Comparison of ENCODE assay signal across 8 cellular contexts in genomic region chr15:78808550-78808949, GRCh38. TPM values are rescaled to one million over a fixed set of nuclear protein-coding genes. Genes with fewer than 3 reads are reported as not detected.
A peak's percentile ranks its signal among the peaks of the same experiment; 100 is the strongest.
DNase-seq lines count a peak whose midpoint lies in the region; ATAC-seq, FAIRE-seq and TF ChIP-seq lines count a peak whose summit lies in the region.

No MANE protein-coding gene starts in this region.

- H3K79me2 ChIP-seq in Karpas-422 (ENCODE audit: low read length) = no peaks in the 10 kb centered on the region

- intact Hi-C loops in activated T-helper 2 cell treated with anti-CD3 and anti-CD28 coated beads, Interferon-gamma antibody, Interleukin-2, Interleukin-4, amounts not matched to agents 10 μg/mL and 5 μg/mL and 100 μg/mL, durations not matched to agents 14 hours and 24 hours and 36 hours (cut with micrococcal nuclease) = loop anchor here (2.0 kb wide), 1 partner anchor 52 kb away; no protein-coding TSS in a partner anchor
- intact Hi-C loops in kidney (cut with DNase I) = no loop called here

- H3K27me3 ChIP-seq in Karpas-422 (ENCODE audit: low read length) = no peaks in the 10 kb centered on the region

- DNase-seq in NCI-H146 (lab: John Stamatoyannopoulos, UW) (peak; percentile 3), NCI-H146 treated with DMSO at 0.1 percent for 48 hours (lab: John Stamatoyannopoulos, UW; ENCODE audit: unreplicated experiment) (no peak), Karpas-422 (peak; percentile 82), kidney (no peak), NK-92 (lab: John Stamatoyannopoulos, UW; ENCODE audit: unreplicated experiment) (no peak)
- peak; percentile 36 for DNase-seq in activated T-helper 2 cell treated with anti-CD3 and anti-CD28 coated beads, Interferon-gamma antibody, Interleukin-2, Interleukin-4, amounts not matched to agents 10 μg/mL and 5 μg/mL and 100 μg/mL, durations not matched to agents 14 hours and 24 hours and 36 hours (ENCODE audit: low spot score)

- H3K9ac ChIP-seq in Karpas-422 (ENCODE audit: low read length) (no peak overlapping the region), kidney (ENCODE audit: low read length in 2 of 2) (no peak overlapping the region)

- no peaks in the 10 kb centered on the region for H3K4me1 ChIP-seq in Karpas-422 (ENCODE audit: low read length)
- H3K4me1 ChIP-seq in kidney (ENCODE audit: control insufficient read depth in 1 of 2, insufficient read depth in 1 of 2, low read depth in 1 of 2, low read length in 2 of 2) = peaks cover 0 to 6% of the 10 kb centered on the region in 2 donors

- H3K9me3 Mint-ChIP-seq in activated T-helper 2 cell treated with anti-CD3 and anti-CD28 coated beads, Interferon-gamma antibody, Interleukin-2, Interleukin-4, amounts not matched to agents 10 μg/mL and 5 μg/mL and 100 μg/mL, durations not matched to agents 14 hours and 24 hours and 36 hours = peaks cover 6% of the 10 kb centered on the region

- H2AFZ ChIP-seq in Karpas-422 (ENCODE audit: low read length) = no peak overlapping the region

- ATAC-seq in HG02970 (IDR thresholded peaks at IDR 0.05; ENCODE audit: low FRiP score, unreplicated experiment) (no peak), GM18873 (IDR thresholded peaks at IDR 0.05; ENCODE audit: low FRiP score, unreplicated experiment) (no peak)

- H4K20me1 ChIP-seq in Karpas-422 (ENCODE audit: insufficient read depth, low read depth, low read length) = no peaks in the 10 kb centered on the region

- no peaks in the 10 kb centered on the region for H3K9me3 ChIP-seq in Karpas-422 (ENCODE audit: low read length)
- H3K9me3 ChIP-seq in kidney (ENCODE audit: control insufficient read depth in 1 of 2, low read length in 2 of 2) = peaks cover 0 to 6% of the 10 kb centered on the region in 2 donors

- H3K36me3 ChIP-seq in Karpas-422 (ENCODE audit: insufficient read depth, low read length) = no peaks in the 10 kb centered on the region
- no peaks in the 10 kb centered on the region for H3K36me3 ChIP-seq in kidney (ENCODE audit: control insufficient read depth in 1 of 2, insufficient read depth in 2 of 2, low read length in 2 of 2)

- no peak overlapping the region for H3K4me3 ChIP-seq in Karpas-422 (ENCODE audit: low read length)
- H3K4me3 ChIP-seq in kidney (ENCODE audit: low read length in 2 of 2) = no peak overlapping the region

- H3K27me3 Mint-ChIP-seq in activated T-helper 2 cell treated with anti-CD3 and anti-CD28 coated beads, Interferon-gamma antibody, Interleukin-2, Interleukin-4, amounts not matched to agents 10 μg/mL and 5 μg/mL and 100 μg/mL, durations not matched to agents 14 hours and 24 hours and 36 hours (ENCODE audit: low read depth) = peaks cover 35% of the 10 kb centered on the region

- H3K4me1 Mint-ChIP-seq in activated T-helper 2 cell treated with anti-CD3 and anti-CD28 coated beads, Interferon-gamma antibody, Interleukin-2, Interleukin-4, amounts not matched to agents 10 μg/mL and 5 μg/mL and 100 μg/mL, durations not matched to agents 14 hours and 24 hours and 36 hours (ENCODE audit: low read depth) = peaks cover 7% of the 10 kb centered on the region

- no peak overlapping the region for H3K4me2 ChIP-seq in Karpas-422 (ENCODE audit: low read depth, low read length, poor library complexity, severe bottlenecking)

- peak; percentile 11 for TF ChIP-seq CTCF in kidney (IDR thresholded peaks at IDR 0.05; ENCODE audit: borderline replicate concordance, extremely low read depth, insufficient read depth)

- H3K36me3 Mint-ChIP-seq in activated T-helper 2 cell treated with anti-CD3 and anti-CD28 coated beads, Interferon-gamma antibody, Interleukin-2, Interleukin-4, amounts not matched to agents 10 μg/mL and 5 μg/mL and 100 μg/mL, durations not matched to agents 14 hours and 24 hours and 36 hours (ENCODE audit: low read depth) = peaks cover 10% of the 10 kb centered on the region

- H3K27ac Mint-ChIP-seq in activated T-helper 2 cell treated with anti-CD3 and anti-CD28 coated beads, Interferon-gamma antibody, Interleukin-2, Interleukin-4, amounts not matched to agents 10 μg/mL and 5 μg/mL and 100 μg/mL, durations not matched to agents 14 hours and 24 hours and 36 hours = no peak overlapping the region

- H3K9me2 ChIP-seq in Karpas-422 (replicated peaks; ENCODE audit: insufficient read depth, low read length) = no peaks in the 10 kb centered on the region

- H3K27ac ChIP-seq in Karpas-422 (ENCODE audit: low read length) (no peak overlapping the region), kidney (ENCODE audit: low read depth in 2 of 2, low read length in 2 of 2) (no peak overlapping the region)

- no peak overlapping the region for H3K4me3 Mint-ChIP-seq in activated T-helper 2 cell treated with anti-CD3 and anti-CD28 coated beads, Interferon-gamma antibody, Interleukin-2, Interleukin-4, amounts not matched to agents 10 μg/mL and 5 μg/mL and 100 μg/mL, durations not matched to agents 14 hours and 24 hours and 36 hours (ENCODE audit: low read depth)

- no peak for FAIRE-seq in kidney (lab: Jason Lieb, UNC)

RNA-seq across cellular contexts. Expression of gene ADAMTS7, which starts 2.7 kb away (rescaled TPM):
- 0.29 and 0.75 TPM in 2 replicates for total RNA-seq in Karpas-422 (2014; rRNA removed; shearing (Covaris generic); ENCODE audit: low replicate concordance)
- 6.9 and 7.2 TPM in 2 replicates for total RNA-seq in activated T-helper 2 cell treated with anti-CD3 and anti-CD28 coated beads, Interferon-gamma antibody, Interleukin-2, Interleukin-4, amounts not matched to agents 10 μg/mL and 5 μg/mL and 100 μg/mL, durations not matched to agents 14 hours and 24 hours and 36 hours
- 3.1 TPM for total RNA-seq in kidney
- 0.82 TPM for polyA plus RNA-seq in kidney (ENCODE audit: insufficient read depth, low read depth, low replicate concordance)

Comparison
In these comparisons a context has a peak if more than half of its experiments do, and no peak if none do; other contexts are left out.
1. DNase-seq: peak in NCI-H146 (single experiment), Karpas-422 (single experiment) and activated T-helper 2 cell treated with anti-CD3 and anti-CD28 coated beads, Interferon-gamma antibody, Interleukin-2, Interleukin-4, amounts not matched to agents 10 μg/mL and 5 μg/mL and 100 μg/mL, durations not matched to agents 14 hours and 24 hours and 36 hours (single experiment); none in NCI-H146 treated with DMSO at 0.1 percent for 48 hours (single experiment), kidney (single experiment) and NK-92 (single experiment).